Comparison of ENCODE assay signal across 2 cellular contexts in the genomic region with DNA sequence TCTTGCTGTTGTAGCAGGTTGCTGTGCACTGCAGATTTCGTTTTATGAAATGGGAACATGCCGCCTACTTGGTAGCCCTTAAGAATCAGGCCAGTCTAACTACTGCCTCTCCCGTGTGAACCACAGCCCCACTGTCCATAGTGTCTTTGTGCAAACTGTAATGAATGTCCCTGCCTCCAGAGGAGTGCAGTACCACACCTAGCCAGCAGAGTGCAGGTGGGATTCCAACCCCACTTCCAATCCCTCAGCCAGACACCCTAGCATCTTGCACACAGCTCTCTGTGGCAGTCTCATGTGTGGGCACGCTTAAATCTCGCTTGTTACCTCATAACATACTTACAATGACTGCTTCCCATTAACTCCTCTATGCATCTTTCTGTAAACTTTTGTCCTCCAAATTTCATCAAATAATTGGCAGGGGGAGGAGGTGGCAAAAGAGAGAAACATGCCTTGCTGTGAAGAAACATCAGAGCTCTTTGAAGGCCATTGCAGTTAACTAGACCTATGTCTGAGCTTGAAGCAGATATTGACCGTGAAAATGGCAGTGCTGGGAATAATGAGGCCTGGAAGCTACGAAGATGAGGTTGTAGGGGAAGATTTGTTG.
TF ChIP-seq lines count a peak whose summit lies in the region.

No MANE protein-coding gene starts in this region.

TF ChIP-seq in SK-N-SH, 30 proteins besides CTCF, POLR2A, EP300 and RAD21 (continued from another document):
- TF ChIP-seq CHD2 (IDR thresholded peaks at IDR 0.05; ENCODE audit: low read length, partially characterized antibody), result no peak
- no peak for TF ChIP-seq SMC3 (IDR thresholded peaks at IDR 0.05; ENCODE audit: low read depth, low read length)
- TF ChIP-seq, protein P1, sequence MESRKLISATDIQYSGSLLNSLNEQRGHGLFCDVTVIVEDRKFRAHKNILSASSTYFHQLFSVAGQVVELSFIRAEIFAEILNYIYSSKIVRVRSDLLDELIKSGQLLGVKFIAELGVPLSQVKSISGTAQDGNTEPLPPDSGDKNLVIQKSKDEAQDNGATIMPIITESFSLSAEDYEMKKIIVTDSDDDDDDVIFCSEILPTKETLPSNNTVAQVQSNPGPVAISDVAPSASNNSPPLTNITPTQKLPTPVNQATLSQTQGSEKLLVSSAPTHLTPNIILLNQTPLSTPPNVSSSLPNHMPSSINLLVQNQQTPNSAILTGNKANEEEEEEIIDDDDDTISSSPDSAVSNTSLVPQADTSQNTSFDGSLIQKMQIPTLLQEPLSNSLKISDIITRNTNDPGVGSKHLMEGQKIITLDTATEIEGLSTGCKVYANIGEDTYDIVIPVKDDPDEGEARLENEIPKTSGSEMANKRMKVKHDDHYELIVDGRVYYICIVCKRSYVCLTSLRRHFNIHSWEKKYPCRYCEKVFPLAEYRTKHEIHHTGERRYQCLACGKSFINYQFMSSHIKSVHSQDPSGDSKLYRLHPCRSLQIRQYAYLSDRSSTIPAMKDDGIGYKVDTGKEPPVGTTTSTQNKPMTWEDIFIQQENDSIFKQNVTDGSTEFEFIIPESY (IDR thresholded peaks at IDR 0.05; ENCODE audit: borderline replicate concordance, low read depth), result no peak
- TF ChIP-seq USF1 (IDR thresholded peaks at IDR 0.05; ENCODE audit: borderline replicate concordance, low read depth), result no peak
- no peak for TF ChIP-seq POLR2AphosphoS5 (IDR thresholded peaks at IDR 0.05; ENCODE audit: low read depth, low read length)
- no peak for TF ChIP-seq RFX5 (IDR thresholded peaks at IDR 0.05; ENCODE audit: low read length)
- TF ChIP-seq JUND (IDR thresholded peaks at IDR 0.05), result no peak

TF ChIP-seq in SK-N-SH treated with all-trans-retinoic acid at 6 μM for 48 hours, 23 proteins besides CTCF, POLR2A, EP300 and RAD21 (continued from another document):
- TF ChIP-seq, protein P2, sequence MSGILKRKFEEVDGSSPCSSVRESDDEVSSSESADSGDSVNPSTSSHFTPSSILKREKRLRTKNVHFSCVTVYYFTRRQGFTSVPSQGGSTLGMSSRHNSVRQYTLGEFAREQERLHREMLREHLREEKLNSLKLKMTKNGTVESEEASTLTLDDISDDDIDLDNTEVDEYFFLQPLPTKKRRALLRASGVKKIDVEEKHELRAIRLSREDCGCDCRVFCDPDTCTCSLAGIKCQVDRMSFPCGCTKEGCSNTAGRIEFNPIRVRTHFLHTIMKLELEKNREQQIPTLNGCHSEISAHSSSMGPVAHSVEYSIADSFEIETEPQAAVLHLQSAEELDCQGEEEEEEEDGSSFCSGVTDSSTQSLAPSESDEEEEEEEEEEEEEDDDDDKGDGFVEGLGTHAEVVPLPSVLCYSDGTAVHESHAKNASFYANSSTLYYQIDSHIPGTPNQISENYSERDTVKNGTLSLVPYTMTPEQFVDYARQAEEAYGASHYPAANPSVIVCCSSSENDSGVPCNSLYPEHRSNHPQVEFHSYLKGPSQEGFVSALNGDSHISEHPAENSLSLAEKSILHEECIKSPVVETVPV (CRISPR knock-in tag; IDR thresholded peaks at IDR 0.05), result no peak
- TF ChIP-seq ZFP3 (CRISPR knock-in tag; IDR thresholded peaks at IDR 0.05), result no peak
TF ChIP-seq in SK-N-SH treated with all-trans-retinoic acid at 6 μM for 48 hours: peak in this region for 0.
